ENCODE assay signal across 8 cellular contexts in the genomic region with DNA sequence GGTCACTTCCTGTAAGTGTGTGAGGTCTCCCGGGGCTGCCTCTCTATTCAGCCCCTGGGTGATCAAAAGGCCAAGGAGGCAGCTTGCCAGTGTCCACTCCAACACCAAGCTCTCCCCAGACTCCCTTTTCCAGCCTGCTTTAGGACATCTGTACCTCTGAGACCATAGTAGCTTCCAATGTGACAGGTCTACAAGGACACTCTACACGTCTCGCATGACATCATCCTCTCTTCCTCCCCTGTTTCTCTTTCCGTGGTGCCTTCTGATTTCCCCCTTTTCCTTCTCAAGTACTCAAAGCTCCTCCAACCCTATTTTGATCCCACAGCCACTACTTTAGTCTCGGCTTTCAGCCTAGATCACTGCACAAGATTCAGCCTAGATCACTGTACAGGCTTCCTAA. TPM values are rescaled to one million over a fixed set of nuclear protein-coding genes. Genes with fewer than 3 reads are reported as not detected.
DNase-seq lines count a peak whose midpoint lies in the region; ATAC-seq and TF ChIP-seq lines count a peak whose summit lies in the region.

No MANE protein-coding gene starts in this region.

- no peak for TF ChIP-seq CTCF in left ventricle myocardium inferior (IDR thresholded peaks at IDR 0.05; ENCODE audit: borderline replicate concordance)
- TF ChIP-seq CTCF in MCF 10A (IDR thresholded peaks at IDR 0.05; ENCODE audit: unreplicated experiment) = no peak

- H3K27ac ChIP-seq in left ventricle myocardium inferior (replicated peaks) = peak overlapping the region; percentile 89

- no peaks in the 10 kb centered on the region for H3K9me3 ChIP-seq in left ventricle myocardium inferior (replicated peaks)

- POLR2A ChIA-PET in MCF 10A (lab: Yijun Ruan, JAX) = interaction anchor here (0.7 to 1.9 kb wide), 7 partner anchors 9 to 93 kb away, joined by 3 to 10 read pairs (median 6); no protein-coding TSS in a partner anchor

- no TSS peak for BruUV-seq in MCF 10A (replicated peaks; lab: Mats Ljungman, UMichigan)

- H3K9me3 Mint-ChIP-seq in MCF 10A (ENCODE audit: unreplicated experiment) (no peaks in the 10 kb centered on the region), naive B cell (no peaks in the 10 kb centered on the region)

- no peaks in the 10 kb centered on the region for H3K27me3 Mint-ChIP-seq in MCF 10A (ENCODE audit: insufficient read depth, unreplicated experiment)
- H3K27me3 Mint-ChIP-seq in naive B cell = peaks cover 0 to 23% (median 0%) of the 10 kb centered on the region in 3 donors

- H3K4me3 Mint-ChIP-seq in MCF 10A (ENCODE audit: unreplicated experiment) = peak overlapping the region; percentile 98
- H3K4me3 Mint-ChIP-seq in naive B cell = peak overlapping the region; percentile 89 to 99 (median 96)

- no peaks in the 10 kb centered on the region for H3K27me3 ChIP-seq in left ventricle myocardium inferior (ENCODE audit: low read depth)

- H3K4me1 Mint-ChIP-seq in MCF 10A (ENCODE audit: insufficient read depth, unreplicated experiment) (peaks cover 35% of the 10 kb centered on the region), naive B cell (peaks cover 42 to 60% (median 44%) of the 10 kb centered on the region in 3 donors)

- peak overlapping the region; percentile 83 for H3K4me3 ChIP-seq in left ventricle myocardium inferior

- ATAC-seq in left ventricle myocardium superior (no peak), naive B cell (ENCODE audit: low read depth in 2 of 2) (no peak), GM18861 (IDR thresholded peaks at IDR 0.05; ENCODE audit: unreplicated experiment) (no peak)

- H3K27ac Mint-ChIP-seq in MCF 10A (ENCODE audit: low read depth, unreplicated experiment) = no peak overlapping the region
- H3K27ac Mint-ChIP-seq in naive B cell = peak overlapping the region in 4 of 6 donors; percentile 70 to 93 (median 80)

- CTCF ChIA-PET in MCF 10A (lab: Yijun Ruan, JAX) = interaction anchor here (0.6 to 3.2 kb wide), 9 partner anchors 12 to 520 kb away, joined by 3 to 20 read pairs (median 5); no protein-coding TSS in a partner anchor

- H3K36me3 Mint-ChIP-seq in MCF 10A (ENCODE audit: insufficient read depth, unreplicated experiment) (no peaks in the 10 kb centered on the region), naive B cell (peaks cover 0 to 3% of the 10 kb centered on the region in 2 donors)

- intact Hi-C loops in left ventricle myocardium inferior (cut with micrococcal nuclease) (no loop called here), left ventricle myocardium superior (cut with micrococcal nuclease) (no loop called here), MCF 10A (cut with micrococcal nuclease) (loop anchor here (5.0 kb wide), 1 partner anchor 42 kb away; no protein-coding TSS in a partner anchor)

- peaks cover 45% of the 10 kb centered on the region for H3K4me1 ChIP-seq in left ventricle myocardium inferior

- DNase-seq in left ventricle myocardium inferior (no peak), left ventricle myocardium superior (no peak), MCF 10A (ENCODE audit: unreplicated experiment) (no peak), naive B cell (no peak), NCI-H1417 treated with DMSO at 0.1 percent for 48 hours (lab: John Stamatoyannopoulos, UW) (no peak), NCI-H1105 treated with DMSO at 0.1 percent for 48 hours (lab: John Stamatoyannopoulos, UW) (no peak), GM19240 (ENCODE audit: insufficient read length, low spot score) (no peak)

- H3K36me3 ChIP-seq in left ventricle myocardium inferior = no peaks in the 10 kb centered on the region

RNA-seq across cellular contexts. Expression of a gene that starts 26.4 kb away (rescaled TPM):
- total RNA-seq in left ventricle myocardium inferior (29.4 TPM), left ventricle myocardium superior (32.3 TPM), MCF 10A (2022) (16.9 and 28.5 TPM in 2 replicates)
- 100 to 1,000 TPM; 212 to 354 (median 251) TPM for polyA plus RNA-seq in naive B cell (ENCODE audit: low read depth in 6 of 6)
